ENCODE assay signal across 8 cellular contexts in genomic region chr4:6269400-6269650, GRCh38. TPM values are rescaled to one million over a fixed set of nuclear protein-coding genes. Genes with fewer than 3 reads are reported as not detected.
DNase-seq lines count a peak whose midpoint lies in the region; ATAC-seq, FAIRE-seq and TF ChIP-seq lines count a peak whose summit lies in the region.

No MANE protein-coding gene starts in this region.

- FAIRE-seq in pancreas (lab: Jason Lieb, UNC): no peak

- H3K4me1 ChIP-seq in effector memory CD4-positive, alpha-beta T cell (ENCODE audit: control insufficient read depth, insufficient read depth, low read length, poor library complexity, severe bottlenecking): peaks cover 4% of the 10 kb centered on the region
- H3K4me1 ChIP-seq in pancreas: peaks cover 7 to 16% (median 10%) of the 10 kb centered on the region in 3 donors

- H3K27ac ChIP-seq in effector memory CD4-positive, alpha-beta T cell (ENCODE audit: insufficient read depth, low read length, poor library complexity, severe bottlenecking): no peak overlapping the region
- peak overlapping the region in 2 of 4 donors; percentile 10 to 19 for H3K27ac ChIP-seq in pancreas

- 0 to 1% methylated on average over 24 of the region's 24 CpGs for WGBS in pancreas, 2 donors

- TF ChIP-seq CTCF in GM12865 (IDR thresholded peaks at IDR 0.05; ENCODE audit: insufficient read depth, low read depth, low read length, missing control alignments) (no peak), pancreas (IDR thresholded peaks at IDR 0.05) (no peak)

- intact Hi-C loops in pancreas (cut with DNase I): no loop called here

- no peaks in the 10 kb centered on the region for H3K9me3 ChIP-seq in effector memory CD4-positive, alpha-beta T cell (ENCODE audit: control insufficient read depth, low read length)
- no peaks in the 10 kb centered on the region for H3K9me3 ChIP-seq in pancreas

- DNase-seq in GM12865 (ENCODE audit: low read depth) (no peak), pancreas (no peak), NCI-H1092 treated with DMSO at 0.1 percent for 48 hours (lab: John Stamatoyannopoulos, UW) (no peak), SHP77 (lab: John Stamatoyannopoulos, UW) (no peak)
- DNase-seq in Jurkat, Clone E6-1 (ENCODE audit: low read depth, low spot score): no peak
- no peak for DNase-seq in effector memory CD4-positive, alpha-beta T cell
- DNase-seq in activated CD8-positive, alpha-beta memory T cell treated with anti-CD3 and anti-CD28 coated beads for 24 hours: no peak
- DNase-seq in NK-92 treated with Interleukin-12 subunit alpha and Interleukin-12 subunit beta, amount 100 ng/mL, for 24 hours (lab: John Stamatoyannopoulos, UW): no peak

- no peaks in the 10 kb centered on the region for H3K27me3 ChIP-seq in effector memory CD4-positive, alpha-beta T cell (replicated peaks; ENCODE audit: control insufficient read depth, insufficient read depth, low read length, poor library complexity, severe bottlenecking)
- H3K27me3 ChIP-seq in pancreas: no peaks in the 10 kb centered on the region

- H3K4me3 ChIP-seq in GM12865 (ENCODE audit: low read depth, low read length): peak overlapping the region; percentile 34
- H3K4me3 ChIP-seq in Jurkat, Clone E6-1 (ENCODE audit: low read length): peak overlapping the region; percentile 50
- peak overlapping the region; percentile 76 for H3K4me3 ChIP-seq in effector memory CD4-positive, alpha-beta T cell (ENCODE audit: insufficient read depth, low read depth, low read length, poor library complexity, severe bottlenecking)
- peak overlapping the region in 3 of 4 donors; percentile 60 to 100 (median 97) for H3K4me3 ChIP-seq in pancreas

- no peaks in the 10 kb centered on the region for H3K36me3 ChIP-seq in effector memory CD4-positive, alpha-beta T cell (ENCODE audit: control insufficient read depth, insufficient read depth, low read length)
- no peaks in the 10 kb centered on the region for H3K36me3 ChIP-seq in pancreas

- no peak for ATAC-seq in pancreas

RNA-seq across cellular contexts. Expression of gene WFS1, which starts 0.3 kb away (rescaled TPM):
- 12.5 TPM for polyA plus RNA-seq in Jurkat, Clone E6-1 (2012; ENCODE audit: insufficient read depth, insufficient read length)
- total RNA-seq in pancreas: 10 to 100 TPM; 10.2 to 17.2 (median 14.2) TPM
- 10 to 100 TPM; 14.9 to 28.7 TPM for polyA plus RNA-seq in pancreas

Comparison
In these comparisons a context has a peak if more than half of its experiments do, and no peak if none do; other contexts are left out.
1. H3K4me3 ChIP-seq: peak in every context shown above with its lines; median percentile 97 in pancreas; 76 in effector memory CD4-positive, alpha-beta T cell; 50 in Jurkat, Clone E6-1; 34 in GM12865.